ENCODE assay signal across 19 cellular contexts in genomic region chr12:112032292-112032691, GRCh38. TPM values are rescaled to one million over a fixed set of nuclear protein-coding genes. Genes with fewer than 3 reads are reported as not detected.
A peak's percentile ranks its signal among the peaks of the same experiment; 100 is the strongest.
DNase-seq lines count a peak whose midpoint lies in the region; ATAC-seq, FAIRE-seq and TF ChIP-seq lines count a peak whose summit lies in the region.
"Had no signal": no experiment of that assay in that cellular context is flagged by ENCODE, and none has a peak within 500 bp of the region (broad histone marks: within the 10 kb centered on the region; RNA-seq: fewer than 3 reads in every experiment).

No MANE protein-coding gene starts in this region.

- WGBS in HepG2 (ENCODE audit: low lambda C conversion rate): 95% methylated on average over 5 of the region's 5 CpGs
- 82% methylated on average over 5 of the region's 5 CpGs for WGBS in right lobe of liver (ENCODE audit: insufficient coverage, low coverage, low lambda C conversion rate, missing lambda C conversion rate)
- WGBS in endodermal cell (ENCODE audit: insufficient coverage in 1 of 2, insufficient read length in 1 of 2), 2 experiments: 91 to 100% methylated on average over 2 to 5 of the region's 5 CpGs

- H3K4me1 Mint-ChIP-seq in activated CD4-positive, alpha-beta T cell treated with anti-CD3 and anti-CD28 coated beads, Interleukin-2, amount 10 ng/mL, durations not matched to agents 24 days and 14 days: peaks cover 10% of the 10 kb centered on the region
- peaks cover 17% of the 10 kb centered on the region for H3K4me1 Mint-ChIP-seq in activated CD4-positive, alpha-beta T cell treated with anti-CD3 and anti-CD28 coated beads for 36 hours
- no peaks in the 10 kb centered on the region for H3K4me1 Mint-ChIP-seq in endodermal cell

- no peak overlapping the region for H3K27ac ChIP-seq in HepG2 (ENCODE audit: extremely low read length, insufficient read depth, low read length)
- no peak overlapping the region for H3K27ac ChIP-seq in right lobe of liver
- no peak overlapping the region for H3K27ac ChIP-seq in endodermal cell (ENCODE audit: low read depth, low read length)
- H3K27ac ChIP-seq: GM23248, KMS-11, PC-9 had no signal

- H3K36me3 ChIP-seq in HepG2 (replicated peaks in 1 of 2; ENCODE audit: control insufficient read depth in 1 of 2, insufficient read depth in 2 of 2, low read length in 2 of 2) (peaks cover 25 to 60% of the 10 kb centered on the region in 2 experiments), right lobe of liver (peaks cover 0 to 72% (median 13%) of the 10 kb centered on the region in 4 donors), endodermal cell (ENCODE audit: control insufficient read depth, insufficient read depth, low read length) (peaks cover 88% of the 10 kb centered on the region)

- CTCF ChIA-PET in activated CD4-positive, alpha-beta T cell treated with anti-CD3 and anti-CD28 coated beads for 36 hours (lab: Charles Lee): interaction anchor here (0.6 to 0.7 kb wide), 3 partner anchors 31 to 92 kb away, joined by 3 read pairs; partner anchors contain the start of gene NAA25
- CTCF ChIA-PET in HepG2 (lab: Yijun Ruan, JAX; ENCODE audit: low intra/inter-chr PET ratio, low total read pairs): no interaction called here

- H3K27me3 Mint-ChIP-seq in activated CD4-positive, alpha-beta T cell treated with anti-CD3 and anti-CD28 coated beads, Interleukin-2, amount 10 ng/mL, durations not matched to agents 24 days and 14 days: no peaks in the 10 kb centered on the region
- H3K27me3 Mint-ChIP-seq in activated CD4-positive, alpha-beta T cell treated with anti-CD3 and anti-CD28 coated beads for 36 hours: no peaks in the 10 kb centered on the region
- no peaks in the 10 kb centered on the region for H3K27me3 Mint-ChIP-seq in endodermal cell (ENCODE audit: insufficient read depth)

- TF ChIP-seq EP300 in HepG2 (IDR thresholded peaks at IDR 0.05; ENCODE audit: low read depth in 2 of 2, low read length in 2 of 2) (no peak), HepG2 (CRISPR knock-in tag; IDR thresholded peaks at IDR 0.05; ENCODE audit: borderline replicate concordance) (no peak)

- H3K4me3 ChIP-seq in HepG2 (replicated peaks in 1 of 3; ENCODE audit: insufficient read depth in 1 of 3, low read depth in 2 of 3, low read length in 3 of 3) (no peak overlapping the region), right lobe of liver (no peak overlapping the region), endodermal cell (ENCODE audit: low read length) (no peak overlapping the region)
- H3K4me3 ChIP-seq: GM12878, GM23248, PC-9 had no signal

- FAIRE-seq in HepG2 (lab: Jason Lieb, UNC): no peak
- FAIRE-seq: G401.6, GM12878 had no signal

- intact Hi-C loops in activated CD4-positive, alpha-beta T cell treated with anti-CD3 and anti-CD28 coated beads, Interleukin-2, amount 10 ng/mL, durations not matched to agents 24 days and 14 days (cut with micrococcal nuclease): no loop called here
- intact Hi-C loops in activated CD4-positive, alpha-beta T cell treated with anti-CD3 and anti-CD28 coated beads for 36 hours (cut with DNase I, micrococcal nuclease): no loop called here
- intact Hi-C loops in HepG2 (cut with micrococcal nuclease; ENCODE audit: unreplicated experiment): no loop called here
- intact Hi-C loops in right lobe of liver (cut with DNase I): no loop called here

- BruUV-seq in HepG2 (replicated peaks; lab: Mats Ljungman, UMichigan): no TSS peak

- no peak for ATAC-seq in activated CD4-positive, alpha-beta T cell treated with anti-CD3 and anti-CD28 coated beads for 36 hours
- ATAC-seq in HepG2 (no peak), right lobe of liver (no peak), GM18511 (IDR thresholded peaks at IDR 0.05; ENCODE audit: unreplicated experiment) (no peak)
- ATAC-seq: GM12878 had no signal

- H4K20me1 ChIP-seq in HepG2 (ENCODE audit: insufficient read depth, low read length): no peaks in the 10 kb centered on the region

- no peaks in the 10 kb centered on the region for H3K9me3 Mint-ChIP-seq in activated CD4-positive, alpha-beta T cell treated with anti-CD3 and anti-CD28 coated beads, Interleukin-2, amount 10 ng/mL, durations not matched to agents 24 days and 14 days
- H3K9me3 Mint-ChIP-seq in activated CD4-positive, alpha-beta T cell treated with anti-CD3 and anti-CD28 coated beads for 36 hours (ENCODE audit: low read depth): no peaks in the 10 kb centered on the region
- no peaks in the 10 kb centered on the region for H3K9me3 Mint-ChIP-seq in endodermal cell

- H2AFZ ChIP-seq in HepG2 (ENCODE audit: low read length): no peak overlapping the region
- H2AFZ ChIP-seq: GM23248, PC-9 had no signal

- no peaks in the 10 kb centered on the region for H3K9me3 ChIP-seq in HepG2 (ENCODE audit: low read length)
- H3K9me3 ChIP-seq in right lobe of liver: no peaks in the 10 kb centered on the region
- no peaks in the 10 kb centered on the region for H3K9me3 ChIP-seq in endodermal cell (ENCODE audit: control insufficient read depth, low read length)

- peaks cover 59% of the 10 kb centered on the region for H3K36me3 Mint-ChIP-seq in activated CD4-positive, alpha-beta T cell treated with anti-CD3 and anti-CD28 coated beads, Interleukin-2, amount 10 ng/mL, durations not matched to agents 24 days and 14 days (ENCODE audit: low read depth)
- peaks cover 44% of the 10 kb centered on the region for H3K36me3 Mint-ChIP-seq in activated CD4-positive, alpha-beta T cell treated with anti-CD3 and anti-CD28 coated beads for 36 hours (ENCODE audit: low read depth)
- peaks cover 58% of the 10 kb centered on the region for H3K36me3 Mint-ChIP-seq in endodermal cell (ENCODE audit: low read depth)

- no peak overlapping the region for H3K9ac ChIP-seq in HepG2 (ENCODE audit: insufficient read depth, low read depth, low read length)
- no peak overlapping the region for H3K9ac ChIP-seq in endodermal cell (ENCODE audit: extremely low read depth, low read length, poor library complexity, severe bottlenecking)
- H3K9ac ChIP-seq: GM23248, KMS-11 had no signal

- TF ChIP-seq RAD21 in HepG2 (CRISPR knock-in tag; IDR thresholded peaks at IDR 0.05): no peak

- H3K27me3 ChIP-seq in HepG2 (ENCODE audit: control insufficient read depth in 1 of 2, insufficient read depth in 2 of 2, low read length in 2 of 2): no peaks in the 10 kb centered on the region
- H3K27me3 ChIP-seq in right lobe of liver: no peaks in the 10 kb centered on the region
- no peaks in the 10 kb centered on the region for H3K27me3 ChIP-seq in endodermal cell (ENCODE audit: control insufficient read depth, insufficient read depth, low read length, poor library complexity, severe bottlenecking)

- TF ChIP-seq POLR2A in HepG2 (IDR thresholded peaks at IDR 0.05; ENCODE audit: insufficient read depth in 1 of 2, low read depth in 2 of 2, low read length in 2 of 2) (no peak), right lobe of liver (IDR thresholded peaks at IDR 0.05) (no peak)

- H3K4me3 Mint-ChIP-seq in activated CD4-positive, alpha-beta T cell treated with anti-CD3 and anti-CD28 coated beads, Interleukin-2, amount 10 ng/mL, durations not matched to agents 24 days and 14 days: no peak overlapping the region
- no peak overlapping the region for H3K4me3 Mint-ChIP-seq in activated CD4-positive, alpha-beta T cell treated with anti-CD3 and anti-CD28 coated beads for 36 hours
- H3K4me3 Mint-ChIP-seq in endodermal cell: no peak overlapping the region

- H3K27ac Mint-ChIP-seq in activated CD4-positive, alpha-beta T cell treated with anti-CD3 and anti-CD28 coated beads, Interleukin-2, amount 10 ng/mL, durations not matched to agents 24 days and 14 days: peak overlapping the region; percentile 35
- H3K27ac Mint-ChIP-seq in activated CD4-positive, alpha-beta T cell treated with anti-CD3 and anti-CD28 coated beads for 36 hours: no peak overlapping the region
- peak overlapping the region; percentile 36 for H3K27ac Mint-ChIP-seq in endodermal cell

- POLR2A ChIA-PET in activated CD4-positive, alpha-beta T cell treated with anti-CD3 and anti-CD28 coated beads for 36 hours (lab: Charles Lee): interaction anchor here (0.6 kb wide), 1 partner anchor 21 kb away, joined by 4 read pairs; no protein-coding TSS in a partner anchor
- POLR2A ChIA-PET in HepG2 (lab: Yijun Ruan, JAX): interaction anchor here (1.1 kb wide), 1 partner anchor 19 kb away, joined by 3 read pairs; the partner anchor contains the start of genes ERP29 and TMEM116

- no peaks in the 10 kb centered on the region for H3K79me2 ChIP-seq in HepG2 (ENCODE audit: insufficient read depth, low read length)

- no peak for DNase-seq in activated CD4-positive, alpha-beta T cell treated with anti-CD3 and anti-CD28 coated beads, Interleukin-2, amount 10 ng/mL, durations not matched to agents 24 days and 14 days
- no peak for DNase-seq in activated CD4-positive, alpha-beta T cell treated with anti-CD3 and anti-CD28 coated beads for 36 hours
- DNase-seq in HepG2 (ENCODE audit: low spot score) (no peak), right lobe of liver (no peak), endodermal cell (no peak), hippocampal formation (lab: John Stamatoyannopoulos, UW) (no peak), HT-29 (ENCODE audit: low spot score) (no peak)
- DNase-seq: 8988T, DMS79 treated with DMSO at 0.1 percent for 48 hours, GM23248, NCI-H1092, NCI-H146, NCI-H2081, NCI-H510A, PC-9 had no signal

- no peak overlapping the region for H3K4me2 ChIP-seq in HepG2 (ENCODE audit: low read depth, low read length)
- H3K4me2 ChIP-seq: KMS-11, PC-9 had no signal

- in situ Hi-C loops in HepG2 (cut with HindIII; ENCODE audit: extremely low pct_ligation_motif_present, low pct_unique_long_range_greater_than_20kb): no loop called here

- no peak for TF ChIP-seq CTCF in HepG2 (CRISPR knock-in tag; IDR thresholded peaks at IDR 0.05)
- no peak for TF ChIP-seq CTCF in right lobe of liver (IDR thresholded peaks at IDR 0.05)
- TF ChIP-seq CTCF in endodermal cell (conservative IDR thresholded peaks at IDR 0.05): no peak

- H3K4me1 ChIP-seq in HepG2 (ENCODE audit: insufficient read depth, low read length) (no peaks in the 10 kb centered on the region), right lobe of liver (no peaks in the 10 kb centered on the region), endodermal cell (ENCODE audit: control insufficient read depth, insufficient read depth, low read length) (no peaks in the 10 kb centered on the region)

RNA-seq across cellular contexts. Expression of gene ERP29, which starts 19.1 kb away (rescaled TPM):
- 56.6 and 60.9 TPM in 2 replicates for total RNA-seq in activated CD4-positive, alpha-beta T cell treated with anti-CD3 and anti-CD28 coated beads, Interleukin-2, amount 10 ng/mL, durations not matched to agents 24 days and 14 days
- 10 to 100 TPM; 79.7 to 87.3 TPM for total RNA-seq in activated CD4-positive, alpha-beta T cell treated with anti-CD3 and anti-CD28 coated beads for 36 hours
- total RNA-seq in HepG2 (2016; rRNA removed; fragmentation: Illumina TruSeq; extraction: Trizol) (67.6 and 147 TPM in 2 replicates), right lobe of liver (100 to 1,000 TPM in 3 of 6 experiments, 10 to 100 TPM in 3; 41.7 to 124 (median 94.3) TPM), endodermal cell (100 to 1,000 TPM; 152 to 183 TPM)
- total RNA-seq in HepG2 (2016; cell fraction: cytosol; rRNA removed; fragmentation: Illumina TruSeq; extraction: Trizol; ENCODE audit: low read depth): 27.5 and 33.1 TPM in 2 replicates
- 65.3 and 155 TPM in 2 replicates for total RNA-seq in HepG2 (2016; cell fraction: insoluble cytoplasmic fraction; rRNA removed; fragmentation: Illumina TruSeq; extraction: Trizol)
- 54.7 and 62.6 TPM in 2 replicates for total RNA-seq in HepG2 (2016; cell fraction: membrane; rRNA removed; fragmentation: Illumina TruSeq; extraction: Trizol)
- 94.1 and 104 TPM in 2 replicates for total RNA-seq in HepG2 (2016; cell fraction: nucleus; rRNA removed; fragmentation: Illumina TruSeq; extraction: Trizol)
- 111 and 120 TPM in 2 replicates for polyA plus RNA-seq in HepG2 (2011; rRNA removed)
- 108 and 114 TPM in 2 replicates for polyA plus RNA-seq in HepG2 (2011; cell fraction: cytosol; rRNA removed)
- polyA plus RNA-seq in HepG2 (2011; cell fraction: nucleus; rRNA removed): 34.4 and 41.3 TPM in 2 replicates
- polyA plus RNA-seq in HepG2 (2012): 141 and 166 TPM in 2 replicates
- polyA plus RNA-seq in HepG2 (2016; cell fraction: cytosol; fragmentation: Illumina TruSeq; extraction: Trizol; ENCODE audit: low read depth): 43.0 and 45.1 TPM in 2 replicates
- 89.3 and 89.8 TPM in 2 replicates for polyA plus RNA-seq in HepG2 (2016; cell fraction: insoluble cytoplasmic fraction; fragmentation: Illumina TruSeq; extraction: Trizol; ENCODE audit: low read depth)
- 67.3 and 70.7 TPM in 2 replicates for polyA plus RNA-seq in HepG2 (2016; cell fraction: membrane; fragmentation: Illumina TruSeq; extraction: Trizol; ENCODE audit: low read depth)
- polyA plus RNA-seq in HepG2 (2016; cell fraction: nucleus; fragmentation: Illumina TruSeq; extraction: Trizol; ENCODE audit: insufficient read depth, low read depth): 224 and 238 TPM in 2 replicates
- polyA minus RNA-seq in HepG2 (2011; rRNA and poly(A)+ RNA removed; ENCODE audit: low replicate concordance): 45.4 and 67.6 TPM in 2 replicates
- 45.6 and 46.9 TPM in 2 replicates for polyA minus RNA-seq in HepG2 (2011; cell fraction: cytosol; rRNA and poly(A)+ RNA removed)
- polyA minus RNA-seq in HepG2 (2011; cell fraction: nucleus; rRNA and poly(A)+ RNA removed): 25.5 and 27.4 TPM in 2 replicates
- 87.4 TPM for polyA plus RNA-seq in endodermal cell (2013, experiment 1 of 2)
- 77.3 TPM for polyA plus RNA-seq in endodermal cell (2013, experiment 2 of 2)
- total RNA-seq in HT-29 (2014; rRNA removed; shearing (Covaris generic)): 74.4 and 80.1 TPM in 2 replicates

RNA-seq across cellular contexts. Expression of gene TMEM116, which starts 19.3 kb away (rescaled TPM):
- 9.7 and 11.1 TPM in 2 replicates for total RNA-seq in activated CD4-positive, alpha-beta T cell treated with anti-CD3 and anti-CD28 coated beads, Interleukin-2, amount 10 ng/mL, durations not matched to agents 24 days and 14 days
- 10 to 100 TPM; 11.2 to 12.5 TPM for total RNA-seq in activated CD4-positive, alpha-beta T cell treated with anti-CD3 and anti-CD28 coated beads for 36 hours
- total RNA-seq in HepG2 (2016; rRNA removed; fragmentation: Illumina TruSeq; extraction: Trizol) (11.5 and 14.0 TPM in 2 replicates), right lobe of liver (1 to 10 TPM; 3.6 to 8.9 (median 6.7) TPM), endodermal cell (10 to 100 TPM; 13.1 to 17.0 TPM)
- total RNA-seq in HepG2 (2016; cell fraction: cytosol; rRNA removed; fragmentation: Illumina TruSeq; extraction: Trizol; ENCODE audit: low read depth): 16.2 and 16.3 TPM in 2 replicates
- 11.3 and 12.0 TPM in 2 replicates for total RNA-seq in HepG2 (2016; cell fraction: insoluble cytoplasmic fraction; rRNA removed; fragmentation: Illumina TruSeq; extraction: Trizol)
- total RNA-seq in HepG2 (2016; cell fraction: membrane; rRNA removed; fragmentation: Illumina TruSeq; extraction: Trizol): 19.0 and 19.7 TPM in 2 replicates
- total RNA-seq in HepG2 (2016; cell fraction: nucleus; rRNA removed; fragmentation: Illumina TruSeq; extraction: Trizol): 10.1 and 13.8 TPM in 2 replicates
- 16.4 and 17.8 TPM in 2 replicates for polyA plus RNA-seq in HepG2 (2011; rRNA removed)
- 12.8 and 17.1 TPM in 2 replicates for polyA plus RNA-seq in HepG2 (2011; cell fraction: cytosol; rRNA removed)
- polyA plus RNA-seq in HepG2 (2011; cell fraction: nucleus; rRNA removed): 11.8 and 11.9 TPM in 2 replicates
- 8.2 and 10.9 TPM in 2 replicates for polyA plus RNA-seq in HepG2 (2012)
- polyA plus RNA-seq in HepG2 (2016; cell fraction: cytosol; fragmentation: Illumina TruSeq; extraction: Trizol; ENCODE audit: low read depth): 9.4 and 15.0 TPM in 2 replicates
- polyA plus RNA-seq in HepG2 (2016; cell fraction: insoluble cytoplasmic fraction; fragmentation: Illumina TruSeq; extraction: Trizol; ENCODE audit: low read depth): 9.7 and 10.6 TPM in 2 replicates
- polyA plus RNA-seq in HepG2 (2016; cell fraction: membrane; fragmentation: Illumina TruSeq; extraction: Trizol; ENCODE audit: low read depth): 14.4 and 15.5 TPM in 2 replicates
- 14.6 and 15.5 TPM in 2 replicates for polyA plus RNA-seq in HepG2 (2016; cell fraction: nucleus; fragmentation: Illumina TruSeq; extraction: Trizol; ENCODE audit: insufficient read depth, low read depth)
- polyA minus RNA-seq in HepG2 (2011; rRNA and poly(A)+ RNA removed; ENCODE audit: low replicate concordance): 12.7 and 18.4 TPM in 2 replicates
- polyA minus RNA-seq in HepG2 (2011; cell fraction: cytosol; rRNA and poly(A)+ RNA removed): 7.5 and 7.6 TPM in 2 replicates
- 17.8 and 18.7 TPM in 2 replicates for polyA minus RNA-seq in HepG2 (2011; cell fraction: nucleus; rRNA and poly(A)+ RNA removed)
- polyA plus RNA-seq in endodermal cell (2013, experiment 1 of 2): 19.4 TPM
- 13.7 TPM for polyA plus RNA-seq in endodermal cell (2013, experiment 2 of 2)
- 2.2 and 3.5 TPM in 2 replicates for total RNA-seq in HT-29 (2014; rRNA removed; shearing (Covaris generic))
